In genomic region chr18:50697509-50697908, GRCh38 we compare ENCODE assay signal across 20 cellular contexts.
DNase-seq lines count a peak whose midpoint lies in the region; ATAC-seq and TF ChIP-seq lines count a peak whose summit lies in the region.
"Had no signal": no experiment of that assay in that cellular context is flagged by ENCODE, and none has a peak within 500 bp of the region (broad histone marks: within the 10 kb centered on the region; RNA-seq: fewer than 3 reads in every experiment).

No MANE protein-coding gene starts in this region.

- POLR2A ChIA-PET in PC-3 (lab: Charles Lee; ENCODE audit: unreplicated experiment) = no interaction called here

- H3K79me2 ChIP-seq in PC-3 (ENCODE audit: low read length) = no peaks in the 10 kb centered on the region

- H3K27me3 ChIP-seq in dorsolateral prefrontal cortex (no peaks in the 10 kb centered on the region), PC-3 (ENCODE audit: low read length) (no peaks in the 10 kb centered on the region)
- H3K27me3 ChIP-seq: upper lobe of left lung had no signal

- no peak overlapping the region for H3K4me2 ChIP-seq in PC-3 (ENCODE audit: low read length)

- H3K9me2 ChIP-seq in PC-3 (replicated peaks; ENCODE audit: low read length) = no peaks in the 10 kb centered on the region

- intact Hi-C loops in dorsolateral prefrontal cortex (cut with DNase I) = no loop called here
- intact Hi-C loops in PC-3 (cut with micrococcal nuclease) = no loop called here

- DNase-seq in islet precursor cell (peak; percentile 24), osteocyte (ENCODE audit: extremely low spot score, unreplicated experiment) (no peak), dorsolateral prefrontal cortex (no peak), SKM-1 treated with dmso at 0.1 percent for 144 hours (lab: John Stamatoyannopoulos, UW; ENCODE audit: unreplicated experiment) (no peak), PC-3 (no peak)
- DNase-seq: activated CD4-positive, CD25-positive, alpha-beta regulatory T cell treated with anti-CD3 and anti-CD28 coated beads, Interleukin-2, amount 50 U/mL, for 72 hours; activated naive CD8-positive, alpha-beta T cell treated with anti-CD3 and anti-CD28 coated beads, Interleukin-2, amount 10 ng/mL, durations not matched to agents 7 days and 5 days; CD8-positive, alpha-beta memory T cell; DMS53; NCI-H1436 treated with DMSO at 0.1 percent for 48 hours; NCI-H2171; NCI-H526 treated with DMSO at 0.1 percent for 48 hours; occipital lobe; stimulated activated CD8-positive, alpha-beta memory T cell treated with anti-CD3 and anti-CD28 coated beads, Interleukin-4, amount 100 ng/mL, for 48 hours; SW 1271; upper lobe of left lung had no signal

- peaks cover 3% of the 10 kb centered on the region for H3K27me3 Mint-ChIP-seq in osteocyte (ENCODE audit: unreplicated experiment)

- no peaks in the 10 kb centered on the region for H3K36me3 Mint-ChIP-seq in osteocyte (ENCODE audit: unreplicated experiment)
- H3K36me3 Mint-ChIP-seq: activated naive CD8-positive, alpha-beta T cell treated with anti-CD3 and anti-CD28 coated beads, Interleukin-2, amount 10 ng/mL, durations not matched to agents 7 days and 5 days; CD8-positive, alpha-beta memory T cell; memory B cell had no signal

- H3K9ac ChIP-seq in PC-3 (ENCODE audit: low read length) = no peak overlapping the region

- no peaks in the 10 kb centered on the region for H4K20me1 ChIP-seq in PC-3 (ENCODE audit: low read length)

- ATAC-seq in GM18868 (IDR thresholded peaks at IDR 0.05; ENCODE audit: unreplicated experiment) = peak; percentile 8
- ATAC-seq in GM21447 (IDR thresholded peaks at IDR 0.05; ENCODE audit: unreplicated experiment) = peak; percentile 43
- peak; percentile 35 for ATAC-seq in HG03103 (IDR thresholded peaks at IDR 0.05; ENCODE audit: low read depth, unreplicated experiment)
- ATAC-seq in PC-3 = no peak

- H3F3A ChIP-seq in PC-3 (ENCODE audit: low read length, unreplicated experiment) = no peaks in the 10 kb centered on the region

- BruUV-seq in PC-3 (replicated peaks; lab: Mats Ljungman, UMichigan) = no TSS peak

- TF ChIP-seq CTCF in osteocyte (IDR thresholded peaks at IDR 0.05) = no peak
- TF ChIP-seq CTCF in dorsolateral prefrontal cortex (IDR thresholded peaks at IDR 0.05 in 54 of 56, conservative IDR thresholded peaks at IDR 0.05 in 2 of 56; ENCODE audit: low read depth in 1 of 56, partially characterized antibody in 56 of 56) = no peak
- no peak for TF ChIP-seq CTCF in PC-3 (conservative IDR thresholded peaks at IDR 0.05; ENCODE audit: low read depth, low read length)

- no peak overlapping the region for H3K4me3 Mint-ChIP-seq in osteocyte (ENCODE audit: unreplicated experiment)
- H3K4me3 Mint-ChIP-seq: activated naive CD8-positive, alpha-beta T cell treated with anti-CD3 and anti-CD28 coated beads, Interleukin-2, amount 10 ng/mL, durations not matched to agents 7 days and 5 days; CD8-positive, alpha-beta memory T cell; memory B cell had no signal

- CTCF ChIA-PET in PC-3 (lab: Charles Lee) = no interaction called here

- H3K4me3 ChIP-seq in dorsolateral prefrontal cortex (no peak overlapping the region), PC-3 (ENCODE audit: low read length) (no peak overlapping the region)
- H3K4me3 ChIP-seq: upper lobe of left lung had no signal

- no peaks in the 10 kb centered on the region for H3K4me1 ChIP-seq in PC-3 (ENCODE audit: insufficient read depth, low read length)
- H3K4me1 ChIP-seq: upper lobe of left lung had no signal

- no peaks in the 10 kb centered on the region for H3K36me3 ChIP-seq in PC-3 (ENCODE audit: low read depth, low read length)
- H3K36me3 ChIP-seq: upper lobe of left lung had no signal

- H2AFZ ChIP-seq in PC-3 (ENCODE audit: low read length) = no peak overlapping the region

- no peak overlapping the region for H3K27ac Mint-ChIP-seq in osteocyte (ENCODE audit: unreplicated experiment)
- H3K27ac Mint-ChIP-seq: activated naive CD8-positive, alpha-beta T cell treated with anti-CD3 and anti-CD28 coated beads, Interleukin-2, amount 10 ng/mL, durations not matched to agents 7 days and 5 days; CD8-positive, alpha-beta memory T cell; memory B cell had no signal

- H3K9me3 Mint-ChIP-seq in osteocyte (ENCODE audit: unreplicated experiment) = no peaks in the 10 kb centered on the region
- H3K9me3 Mint-ChIP-seq: activated naive CD8-positive, alpha-beta T cell treated with anti-CD3 and anti-CD28 coated beads, Interleukin-2, amount 10 ng/mL, durations not matched to agents 7 days and 5 days; CD8-positive, alpha-beta memory T cell; memory B cell had no signal

- H3K9me3 ChIP-seq in PC-3 (ENCODE audit: low read length) = no peaks in the 10 kb centered on the region
- H3K9me3 ChIP-seq: upper lobe of left lung had no signal

- H3K27ac ChIP-seq in dorsolateral prefrontal cortex (no peak overlapping the region), PC-3 (ENCODE audit: low read length) (no peak overlapping the region)
- H3K27ac ChIP-seq: upper lobe of left lung had no signal

- H3K4me1 Mint-ChIP-seq in osteocyte (ENCODE audit: unreplicated experiment) = no peaks in the 10 kb centered on the region
- H3K4me1 Mint-ChIP-seq: activated naive CD8-positive, alpha-beta T cell treated with anti-CD3 and anti-CD28 coated beads, Interleukin-2, amount 10 ng/mL, durations not matched to agents 7 days and 5 days; CD8-positive, alpha-beta memory T cell had no signal
